1 cellular context compared by ENCODE assay signal in the genomic region with DNA sequence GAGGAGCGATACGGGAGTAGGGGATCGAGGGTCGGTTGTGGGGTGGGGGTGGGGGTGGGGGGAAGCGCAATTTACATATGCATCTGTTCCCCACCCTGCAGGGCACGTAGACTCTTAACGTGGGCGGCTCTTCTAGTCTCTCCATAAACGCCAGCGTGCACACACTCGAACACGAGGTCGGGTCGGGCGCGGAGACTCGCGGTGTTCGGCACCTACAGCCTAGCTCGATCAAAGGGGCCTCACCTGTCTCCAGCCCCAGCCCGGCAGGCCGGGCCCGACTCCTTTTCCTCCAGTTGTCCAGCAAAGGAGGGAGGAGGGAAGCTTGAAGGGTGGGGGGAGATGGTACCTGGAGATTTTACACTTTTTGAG.
TF ChIP-seq lines count a peak whose summit lies in the region.

No MANE protein-coding gene starts in this region.

TF ChIP-seq in HEK293, 187 proteins besides CTCF, POLR2A, EP300 and RAD21 (continued from another document):
- TF ChIP-seq, protein P1, sequence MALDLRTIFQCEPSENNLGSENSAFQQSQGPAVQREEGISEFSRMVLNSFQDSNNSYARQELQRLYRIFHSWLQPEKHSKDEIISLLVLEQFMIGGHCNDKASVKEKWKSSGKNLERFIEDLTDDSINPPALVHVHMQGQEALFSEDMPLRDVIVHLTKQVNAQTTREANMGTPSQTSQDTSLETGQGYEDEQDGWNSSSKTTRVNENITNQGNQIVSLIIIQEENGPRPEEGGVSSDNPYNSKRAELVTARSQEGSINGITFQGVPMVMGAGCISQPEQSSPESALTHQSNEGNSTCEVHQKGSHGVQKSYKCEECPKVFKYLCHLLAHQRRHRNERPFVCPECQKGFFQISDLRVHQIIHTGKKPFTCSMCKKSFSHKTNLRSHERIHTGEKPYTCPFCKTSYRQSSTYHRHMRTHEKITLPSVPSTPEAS (tag by site-specific recombination; IDR thresholded peaks at IDR 0.05): peak; percentile 24; the same call in 1 of the 2 replicates
- TF ChIP-seq, protein P2, sequence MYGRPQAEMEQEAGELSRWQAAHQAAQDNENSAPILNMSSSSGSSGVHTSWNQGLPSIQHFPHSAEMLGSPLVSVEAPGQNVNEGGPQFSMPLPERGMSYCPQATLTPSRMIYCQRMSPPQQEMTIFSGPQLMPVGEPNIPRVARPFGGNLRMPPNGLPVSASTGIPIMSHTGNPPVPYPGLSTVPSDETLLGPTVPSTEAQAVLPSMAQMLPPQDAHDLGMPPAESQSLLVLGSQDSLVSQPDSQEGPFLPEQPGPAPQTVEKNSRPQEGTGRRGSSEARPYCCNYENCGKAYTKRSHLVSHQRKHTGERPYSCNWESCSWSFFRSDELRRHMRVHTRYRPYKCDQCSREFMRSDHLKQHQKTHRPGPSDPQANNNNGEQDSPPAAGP (tag by site-specific recombination; IDR thresholded peaks at IDR 0.05): no peak
- TF ChIP-seq BCL11A (tag by site-specific recombination; IDR thresholded peaks at IDR 0.05; ENCODE audit: low read depth) (no peak), GLI2 (tag by site-specific recombination; IDR thresholded peaks at IDR 0.05; ENCODE audit: borderline replicate concordance, low read depth) (no peak), ZBTB7A (tag by site-specific recombination; IDR thresholded peaks at IDR 0.05; ENCODE audit: low read depth) (no peak), ZNF660 (tag by site-specific recombination; IDR thresholded peaks at IDR 0.05) (no peak), ZNF561 (tag by site-specific recombination; IDR thresholded peaks at IDR 0.05; ENCODE audit: borderline replicate concordance) (no peak), ZNF621 (tag by site-specific recombination; IDR thresholded peaks at IDR 0.05) (no peak), ZNF664 (tag by site-specific recombination; IDR thresholded peaks at IDR 0.05) (no peak), KLF7 (tag by site-specific recombination; IDR thresholded peaks at IDR 0.05; ENCODE audit: borderline replicate concordance) (no peak), ZFHX2 (tag by site-specific recombination; conservative IDR thresholded peaks at IDR 0.05) (0 out of 2 replicates have a peak, but pooled peaks have one; percentile 15), ZFP37 (tag by site-specific recombination; IDR thresholded peaks at IDR 0.05) (no peak), ZNF76 (tag by site-specific recombination; IDR thresholded peaks at IDR 0.05; ENCODE audit: borderline replicate concordance, low read depth) (no peak), ZNF654 (tag by site-specific recombination; IDR thresholded peaks at IDR 0.05; ENCODE audit: low read depth) (no peak), EGR2 (tag by site-specific recombination; IDR thresholded peaks at IDR 0.05; ENCODE audit: low read depth) (0 out of 2 replicates have a peak, but pooled peaks have one; percentile 6), ZNF114 (tag by site-specific recombination; IDR thresholded peaks at IDR 0.05) (no peak)
- TF ChIP-seq, protein P3, sequence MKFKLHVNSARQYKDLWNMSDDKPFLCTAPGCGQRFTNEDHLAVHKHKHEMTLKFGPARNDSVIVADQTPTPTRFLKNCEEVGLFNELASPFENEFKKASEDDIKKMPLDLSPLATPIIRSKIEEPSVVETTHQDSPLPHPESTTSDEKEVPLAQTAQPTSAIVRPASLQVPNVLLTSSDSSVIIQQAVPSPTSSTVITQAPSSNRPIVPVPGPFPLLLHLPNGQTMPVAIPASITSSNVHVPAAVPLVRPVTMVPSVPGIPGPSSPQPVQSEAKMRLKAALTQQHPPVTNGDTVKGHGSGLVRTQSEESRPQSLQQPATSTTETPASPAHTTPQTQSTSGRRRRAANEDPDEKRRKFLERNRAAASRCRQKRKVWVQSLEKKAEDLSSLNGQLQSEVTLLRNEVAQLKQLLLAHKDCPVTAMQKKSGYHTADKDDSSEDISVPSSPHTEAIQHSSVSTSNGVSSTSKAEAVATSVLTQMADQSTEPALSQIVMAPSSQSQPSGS (tag by site-specific recombination; IDR thresholded peaks at IDR 0.05; ENCODE audit: low read depth): no peak
- TF ChIP-seq, protein P4, sequence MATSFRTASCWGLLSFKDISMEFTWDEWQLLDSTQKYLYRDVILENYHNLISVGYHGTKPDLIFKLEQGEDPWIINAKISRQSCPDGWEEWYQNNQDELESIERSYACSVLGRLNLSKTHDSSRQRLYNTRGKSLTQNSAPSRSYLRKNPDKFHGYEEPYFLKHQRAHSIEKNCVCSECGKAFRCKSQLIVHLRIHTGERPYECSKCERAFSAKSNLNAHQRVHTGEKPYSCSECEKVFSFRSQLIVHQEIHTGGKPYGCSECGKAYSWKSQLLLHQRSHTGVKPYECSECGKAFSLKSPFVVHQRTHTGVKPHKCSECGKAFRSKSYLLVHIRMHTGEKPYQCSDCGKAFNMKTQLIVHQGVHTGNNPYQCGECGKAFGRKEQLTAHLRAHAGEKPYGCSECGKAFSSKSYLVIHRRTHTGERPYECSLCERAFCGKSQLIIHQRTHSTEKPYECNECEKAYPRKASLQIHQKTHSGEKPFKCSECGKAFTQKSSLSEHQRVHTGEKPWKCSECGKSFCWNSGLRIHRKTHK (tag by site-specific recombination; IDR thresholded peaks at IDR 0.05): no peak
TF ChIP-seq in HEK293: peak in this region for 4.
